Comparison of ENCODE assay signal across 13 cellular contexts in the genomic region with DNA sequence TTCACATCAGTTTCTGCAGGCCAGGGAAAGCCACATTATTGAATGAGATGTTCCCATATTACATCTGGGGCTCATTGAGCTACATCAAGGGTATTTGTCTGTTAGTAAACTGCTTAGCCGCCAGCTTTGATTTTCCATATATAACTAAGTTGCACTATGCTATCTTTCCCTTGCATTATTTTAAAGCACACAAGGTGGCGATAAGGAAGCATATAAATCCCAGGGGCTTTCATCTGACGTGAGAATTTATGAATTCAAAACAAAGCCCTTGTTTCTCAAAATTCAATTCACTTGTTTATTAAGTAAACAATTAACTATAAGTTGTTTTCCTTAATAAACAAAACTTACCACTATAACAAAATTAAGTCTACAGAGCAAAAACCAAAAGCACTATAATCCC.
A peak's percentile ranks its signal among the peaks of the same experiment; 100 is the strongest.
DNase-seq lines count a peak whose midpoint lies in the region; ATAC-seq and TF ChIP-seq lines count a peak whose summit lies in the region.
"Had no signal": no experiment of that assay in that cellular context is flagged by ENCODE, and none has a peak within 500 bp of the region (broad histone marks: within the 10 kb centered on the region; RNA-seq: fewer than 3 reads in every experiment).

No MANE protein-coding gene starts in this region.

- H3K9me2 ChIP-seq in neural cell (ENCODE audit: insufficient read depth, low read length), result no peaks in the 10 kb centered on the region

- H3K79me2 ChIP-seq in neural cell (replicated peaks; ENCODE audit: insufficient read depth, low read length), result no peaks in the 10 kb centered on the region

- H3K36me3 ChIP-seq in Panc1 (ENCODE audit: control insufficient read depth, insufficient read depth, low read length) (no peaks in the 10 kb centered on the region), neural cell (ENCODE audit: insufficient read depth, low read length) (no peaks in the 10 kb centered on the region)
- H3K36me3 ChIP-seq: tibial nerve had no signal

- BruUV-seq in Panc1 (replicated peaks; lab: Mats Ljungman, UMichigan), result no TSS peak

- H3K4me3 ChIP-seq in Panc1 (ENCODE audit: low read depth in 2 of 2, low read length in 2 of 2), result no peak overlapping the region
- H3K4me3 ChIP-seq in neural cell (ENCODE audit: low read length), result no peak overlapping the region
- no peak overlapping the region for H3K4me3 ChIP-seq in foreskin fibroblast (ENCODE audit: low read depth in 1 of 2, low read length in 2 of 2)
- H3K4me3 ChIP-seq: tibial nerve had no signal

- peak in 2 of 3 experiments; percentile 43 to 80 for DNase-seq in NCI-H1417 (lab: John Stamatoyannopoulos, UW)
- no peak for DNase-seq in NCI-H1417 treated with DMSO at 0.1 percent for 48 hours (lab: John Stamatoyannopoulos, UW)
- DNase-seq in NAMALWA (ENCODE audit: low spot score), result peak; percentile 44
- DNase-seq in Panc1 (ENCODE audit: low read depth, low spot score), result no peak
- DNase-seq in mesenteric fat pad (ENCODE audit: low spot score), result no peak
- DNase-seq in foreskin fibroblast, result no peak
- DNase-seq in immature natural killer cell, result no peak
- DNase-seq: DMS79 treated with DMSO at 0.1 percent for 48 hours, KBM-7, naive B cell had no signal

- H3K9me3 ChIP-seq in Panc1 (ENCODE audit: control insufficient read depth, insufficient read depth, low read depth, low read length), result no peaks in the 10 kb centered on the region
- no peaks in the 10 kb centered on the region for H3K9me3 ChIP-seq in neural cell (ENCODE audit: low read length)
- H3K9me3 ChIP-seq: tibial nerve had no signal

- H3K27ac ChIP-seq in Panc1 (ENCODE audit: low read length) (no peak overlapping the region), neural cell (ENCODE audit: low read length) (no peak overlapping the region)
- H3K27ac ChIP-seq: tibial nerve had no signal

- no peaks in the 10 kb centered on the region for H3K4me1 ChIP-seq in Panc1 (ENCODE audit: control insufficient read depth, insufficient read depth, low read length)
- H3K4me1 ChIP-seq: tibial nerve had no signal

- H3K9me3 Mint-ChIP-seq in immature natural killer cell, result peaks cover 0 to 16% (median 9%) of the 10 kb centered on the region in 6 donors
- H3K9me3 Mint-ChIP-seq: activated naive CD4-positive, alpha-beta T cell treated with anti-CD3 and anti-CD28 coated beads, Interleukin-2, amount 50 U/mL, for 24 hours had no signal

- no peak overlapping the region for H3K27ac Mint-ChIP-seq in immature natural killer cell
- H3K27ac Mint-ChIP-seq: activated naive CD4-positive, alpha-beta T cell treated with anti-CD3 and anti-CD28 coated beads, Interleukin-2, amount 50 U/mL, for 24 hours had no signal

- no peaks in the 10 kb centered on the region for H3F3A ChIP-seq in neural cell (ENCODE audit: insufficient read depth, low read length, poor library complexity, severe bottlenecking)

- in situ Hi-C loops in Panc1 (cut with HindIII; ENCODE audit: low pct_unique_long_range_greater_than_20kb, low sequenced_read_pairs), result no loop called here

- no peaks in the 10 kb centered on the region for H4K20me1 ChIP-seq in neural cell (ENCODE audit: insufficient read depth)

- H2AFZ ChIP-seq in neural cell (ENCODE audit: low read depth, low read length), result no peak overlapping the region

- H3K27me3 Mint-ChIP-seq in immature natural killer cell (ENCODE audit: low read depth in 3 of 3), result peaks cover 0 to 2% (median 0%) of the 10 kb centered on the region in 3 donors

- no peak overlapping the region for H3K4me3 Mint-ChIP-seq in immature natural killer cell
- H3K4me3 Mint-ChIP-seq: activated naive CD4-positive, alpha-beta T cell treated with anti-CD3 and anti-CD28 coated beads, Interleukin-2, amount 50 U/mL, for 24 hours had no signal

- H3K9ac ChIP-seq in neural cell (ENCODE audit: low read length), result no peak overlapping the region

- H3K36me3 Mint-ChIP-seq in immature natural killer cell, result no peaks in the 10 kb centered on the region
- H3K36me3 Mint-ChIP-seq: activated naive CD4-positive, alpha-beta T cell treated with anti-CD3 and anti-CD28 coated beads, Interleukin-2, amount 50 U/mL, for 24 hours; naive B cell had no signal

- POLR2A ChIA-PET in Panc1 (lab: Charles Lee), result no interaction called here

- CTCF ChIA-PET in Panc1 (lab: Charles Lee), result no interaction called here

- TF ChIP-seq CTCF in Panc1 (IDR thresholded peaks at IDR 0.05), result peak; percentile 22; the same call in 1 of the 2 replicates
- TF ChIP-seq CTCF in neural cell (IDR thresholded peaks at IDR 0.05; ENCODE audit: poor library complexity, severe bottlenecking), result peak; percentile 68
- TF ChIP-seq CTCF in foreskin fibroblast (IDR thresholded peaks at IDR 0.05; ENCODE audit: low read depth, low read length), result no peak

- no peak overlapping the region for H3K4me2 ChIP-seq in neural cell (ENCODE audit: low read length)

- intact Hi-C loops in Panc1 (cut with micrococcal nuclease; ENCODE audit: unreplicated experiment), result no loop called here

- TF ChIP-seq EP300 in neural cell (conservative IDR thresholded peaks at IDR 0.05; ENCODE audit: poor library complexity, severe bottlenecking), result no peak

- H3K27me3 ChIP-seq in Panc1 (ENCODE audit: control insufficient read depth, insufficient read depth, low read length) (no peaks in the 10 kb centered on the region), neural cell (ENCODE audit: insufficient read depth, low read depth, low read length) (no peaks in the 10 kb centered on the region)
- H3K27me3 ChIP-seq: tibial nerve had no signal

- ATAC-seq in Panc1, result no peak

- peak; percentile 67 for TF ChIP-seq RAD21 in neural cell (conservative IDR thresholded peaks at IDR 0.05)

- no peaks in the 10 kb centered on the region for H3K4me1 Mint-ChIP-seq in immature natural killer cell
- H3K4me1 Mint-ChIP-seq: activated naive CD4-positive, alpha-beta T cell treated with anti-CD3 and anti-CD28 coated beads, Interleukin-2, amount 50 U/mL, for 24 hours; naive B cell had no signal

TF ChIP-seq in neural cell, 6 proteins besides CTCF, POLR2A, EP300 and RAD21:
- TF ChIP-seq SMC3 (conservative IDR thresholded peaks at IDR 0.05; ENCODE audit: poor library complexity) (peak; percentile 66), POLR2AphosphoS5 (IDR thresholded peaks at IDR 0.05) (no peak)

Comparison
In these comparisons a context has a peak if more than half of its experiments do, and no peak if none do; other contexts are left out.
1. DNase-seq: peak in NCI-H1417 (2 of 3) and NAMALWA (single experiment); none in NCI-H1417 treated with DMSO at 0.1 percent for 48 hours (single experiment), Panc1 (single experiment), mesenteric fat pad (single experiment), foreskin fibroblast (0 of 2) and immature natural killer cell (0 of 3).